Comparison of ENCODE assay signal across 12 cellular contexts in genomic region chr11:118841469-118842222, GRCh38. TPM values are rescaled to one million over a fixed set of nuclear protein-coding genes. Genes with fewer than 3 reads are reported as not detected.
DNase-seq lines count a peak whose midpoint lies in the region; ATAC-seq, FAIRE-seq and TF ChIP-seq lines count a peak whose summit lies in the region.
"Had no signal": no experiment of that assay in that cellular context is flagged by ENCODE, and none has a peak within 500 bp of the region (broad histone marks: within the 10 kb centered on the region; RNA-seq: fewer than 3 reads in every experiment).

No MANE protein-coding gene starts in this region.

- no peak overlapping the region for H3K9ac ChIP-seq in HepG2 (ENCODE audit: insufficient read depth, low read depth, low read length)

- FAIRE-seq in HepG2 (lab: Jason Lieb, UNC), result no peak

- intact Hi-C loops in CD4-positive, alpha-beta memory T cell (cut with micrococcal nuclease), result loop anchor here (2.0 to 5.0 kb wide), 3 partner anchors 29 to 51 kb away; partner anchors contain the start of gene DDX6
- intact Hi-C loops in activated CD4-positive, alpha-beta T cell treated with anti-CD3 and anti-CD28 coated beads, Interleukin-2, amount 10 ng/mL, durations not matched to agents 24 days and 14 days (cut with micrococcal nuclease), result loop anchor here (5.0 kb wide), 1 partner anchor 49 kb away; the partner anchor contains the start of gene DDX6
- intact Hi-C loops in HepG2 (cut with micrococcal nuclease; ENCODE audit: unreplicated experiment), result no loop called here

- peak; percentile 50 to 77 (median 56) for DNase-seq in CD4-positive, alpha-beta memory T cell
- DNase-seq in GM23338 (ENCODE audit: low spot score) (no peak), HepG2 (ENCODE audit: low spot score) (peak; percentile 49), SKM-1 (lab: John Stamatoyannopoulos, UW; ENCODE audit: unreplicated experiment) (no peak), cerebellar cortex (ENCODE audit: low spot score) (no peak), NCI-H1436 (lab: John Stamatoyannopoulos, UW) (no peak), iPS-NIHi7 (ENCODE audit: extremely low spot score) (no peak)
- peak; percentile 78 for DNase-seq in activated CD4-positive, alpha-beta T cell treated with anti-CD3 and anti-CD28 coated beads, Interleukin-2, amount 10 ng/mL, durations not matched to agents 24 days and 14 days
- DNase-seq: dorsolateral prefrontal cortex had no signal

- 25% methylated on average over 7 of the region's 8 CpGs for WGBS in HepG2 (ENCODE audit: low lambda C conversion rate)

- H3F3A ChIP-seq in GM23338 (replicated peaks; ENCODE audit: low read depth), result no peaks in the 10 kb centered on the region

- peak overlapping the region; percentile 57 for H3K27ac ChIP-seq in CD4-positive, alpha-beta memory T cell (ENCODE audit: low read depth, low read length)
- no peak overlapping the region for H3K27ac ChIP-seq in GM23338 (ENCODE audit: low read depth)
- H3K27ac ChIP-seq in HepG2 (ENCODE audit: extremely low read length, insufficient read depth, low read length), result no peak overlapping the region
- H3K27ac ChIP-seq: dorsolateral prefrontal cortex had no signal

- TF ChIP-seq RAD21 in HepG2 (CRISPR knock-in tag; IDR thresholded peaks at IDR 0.05), result no peak

- peak overlapping the region; percentile 30 to 49 for H3K4me3 ChIP-seq in CD4-positive, alpha-beta memory T cell (ENCODE audit: low read length in 2 of 2)
- H3K4me3 ChIP-seq in GM23338 (no peak overlapping the region), HepG2 (replicated peaks in 1 of 3; ENCODE audit: insufficient read depth in 1 of 3, low read depth in 2 of 3, low read length in 3 of 3) (no peak overlapping the region; a peak in 2 of 6 replicates)
- H3K4me3 ChIP-seq: dorsolateral prefrontal cortex, lung had no signal

- ATAC-seq in GM23338, result no peak
- ATAC-seq in HepG2, result peak; percentile 52

- BruUV-seq in HepG2 (replicated peaks; lab: Mats Ljungman, UMichigan), result no TSS peak

- no peak for TF ChIP-seq EP300 in HepG2 (IDR thresholded peaks at IDR 0.05; ENCODE audit: low read depth in 2 of 2, low read length in 2 of 2)
- TF ChIP-seq EP300 in HepG2 (CRISPR knock-in tag; IDR thresholded peaks at IDR 0.05; ENCODE audit: borderline replicate concordance), result no peak

- H3K4me1 ChIP-seq in CD4-positive, alpha-beta memory T cell (ENCODE audit: insufficient read depth, low read length), result peaks cover 7% of the 10 kb centered on the region
- H3K4me1 ChIP-seq in GM23338 (ENCODE audit: insufficient read depth) (peaks cover 3% of the 10 kb centered on the region; the same call in 1 of the 2 replicates), HepG2 (ENCODE audit: insufficient read depth, low read length) (peaks cover 29% of the 10 kb centered on the region)

- no peak overlapping the region for H3K4me2 ChIP-seq in GM23338
- peak overlapping the region; percentile 64 for H3K4me2 ChIP-seq in HepG2 (ENCODE audit: low read depth, low read length)

- peak overlapping the region; percentile 82 to 89 (median 86) for H3K4me3 Mint-ChIP-seq in CD4-positive, alpha-beta memory T cell
- no peak overlapping the region for H3K4me3 Mint-ChIP-seq in GM23338
- peak overlapping the region; percentile 14 for H3K4me3 Mint-ChIP-seq in activated CD4-positive, alpha-beta T cell treated with anti-CD3 and anti-CD28 coated beads, Interleukin-2, amount 10 ng/mL, durations not matched to agents 24 days and 14 days

- H3K79me2 ChIP-seq in GM23338 (replicated peaks; ENCODE audit: insufficient read depth) (no peaks in the 10 kb centered on the region), HepG2 (ENCODE audit: insufficient read depth, low read length) (no peaks in the 10 kb centered on the region)

- CTCF ChIA-PET in CD4-positive, alpha-beta memory T cell (lab: Charles Lee; ENCODE audit: partially characterized antibody), result interaction anchor here (1.0 kb wide), 2 partner anchors 51 to 53 kb away, joined by 3 to 4 read pairs; partner anchors contain the start of gene DDX6
- CTCF ChIA-PET in HepG2 (lab: Yijun Ruan, JAX; ENCODE audit: low intra/inter-chr PET ratio, low total read pairs), result no interaction called here

- TF ChIP-seq CTCF in GM23338 (conservative IDR thresholded peaks at IDR 0.05; ENCODE audit: low read depth in 2 of 2), result no peak
- no peak for TF ChIP-seq CTCF in HepG2 (CRISPR knock-in tag; IDR thresholded peaks at IDR 0.05)

- in situ Hi-C loops in HepG2 (cut with HindIII; ENCODE audit: extremely low pct_ligation_motif_present, low pct_unique_long_range_greater_than_20kb), result no loop called here

- H2AFZ ChIP-seq in GM23338 (peak overlapping the region; percentile 91), HepG2 (ENCODE audit: low read length) (no peak overlapping the region)

- H3K36me3 ChIP-seq in CD4-positive, alpha-beta memory T cell (ENCODE audit: insufficient read depth, low read length), result no peaks in the 10 kb centered on the region
- H3K36me3 ChIP-seq in GM23338 (ENCODE audit: insufficient read depth) (no peaks in the 10 kb centered on the region), HepG2 (replicated peaks in 1 of 2; ENCODE audit: control insufficient read depth in 1 of 2, insufficient read depth in 2 of 2, low read length in 2 of 2) (no peaks in the 10 kb centered on the region)

- peaks cover 7 to 17% (median 15%) of the 10 kb centered on the region in 4 donors for H3K4me1 Mint-ChIP-seq in CD4-positive, alpha-beta memory T cell
- peaks cover 6% of the 10 kb centered on the region for H3K4me1 Mint-ChIP-seq in GM23338
- H3K4me1 Mint-ChIP-seq in activated CD4-positive, alpha-beta T cell treated with anti-CD3 and anti-CD28 coated beads, Interleukin-2, amount 10 ng/mL, durations not matched to agents 24 days and 14 days, result peaks cover 31% of the 10 kb centered on the region

- no peaks in the 10 kb centered on the region for H4K20me1 ChIP-seq in GM23338 (replicated peaks; ENCODE audit: insufficient read depth)
- H4K20me1 ChIP-seq in HepG2 (ENCODE audit: insufficient read depth, low read length), result no peaks in the 10 kb centered on the region

- H3K27me3 Mint-ChIP-seq in CD4-positive, alpha-beta memory T cell, result no peaks in the 10 kb centered on the region
- H3K27me3 Mint-ChIP-seq in GM23338 (ENCODE audit: insufficient read depth, low read depth, poor library complexity), result peaks cover 9% of the 10 kb centered on the region
- no peaks in the 10 kb centered on the region for H3K27me3 Mint-ChIP-seq in activated CD4-positive, alpha-beta T cell treated with anti-CD3 and anti-CD28 coated beads, Interleukin-2, amount 10 ng/mL, durations not matched to agents 24 days and 14 days

- H3K9me3 ChIP-seq in CD4-positive, alpha-beta memory T cell (ENCODE audit: control insufficient read depth in 1 of 2, low read length in 2 of 2), result no peaks in the 10 kb centered on the region
- no peaks in the 10 kb centered on the region for H3K9me3 ChIP-seq in HepG2 (ENCODE audit: low read length)

- H3K27me3 ChIP-seq in CD4-positive, alpha-beta memory T cell (ENCODE audit: insufficient read depth, low read length), result no peaks in the 10 kb centered on the region
- no peaks in the 10 kb centered on the region for H3K27me3 ChIP-seq in GM23338 (ENCODE audit: insufficient read depth)
- H3K27me3 ChIP-seq in HepG2 (ENCODE audit: control insufficient read depth in 1 of 2, insufficient read depth in 2 of 2, low read length in 2 of 2), result no peaks in the 10 kb centered on the region
- H3K27me3 ChIP-seq: dorsolateral prefrontal cortex had no signal

- peak overlapping the region; percentile 59 to 93 (median 92) for H3K27ac Mint-ChIP-seq in CD4-positive, alpha-beta memory T cell
- no peak overlapping the region for H3K27ac Mint-ChIP-seq in GM23338
- H3K27ac Mint-ChIP-seq in activated CD4-positive, alpha-beta T cell treated with anti-CD3 and anti-CD28 coated beads, Interleukin-2, amount 10 ng/mL, durations not matched to agents 24 days and 14 days, result peak overlapping the region; percentile 73

- POLR2A ChIA-PET in CD4-positive, alpha-beta memory T cell (lab: Charles Lee; ENCODE audit: partially characterized antibody), result interaction anchor here (1.0 to 2.3 kb wide), 4 partner anchors 29 to 54 kb away, joined by 3 to 7 read pairs (median 4); partner anchors contain the start of gene DDX6
- POLR2A ChIA-PET in HepG2 (lab: Yijun Ruan, JAX), result no interaction called here

- no peaks in the 10 kb centered on the region for H3K9me3 Mint-ChIP-seq in CD4-positive, alpha-beta memory T cell
- no peaks in the 10 kb centered on the region for H3K9me3 Mint-ChIP-seq in GM23338
- peaks cover 4% of the 10 kb centered on the region for H3K9me3 Mint-ChIP-seq in activated CD4-positive, alpha-beta T cell treated with anti-CD3 and anti-CD28 coated beads, Interleukin-2, amount 10 ng/mL, durations not matched to agents 24 days and 14 days

- H3K9me2 ChIP-seq in GM23338 (ENCODE audit: insufficient read depth), result no peaks in the 10 kb centered on the region

- H3K36me3 Mint-ChIP-seq in CD4-positive, alpha-beta memory T cell, result no peaks in the 10 kb centered on the region
- no peaks in the 10 kb centered on the region; the same call in 2 of the 3 replicates for H3K36me3 Mint-ChIP-seq in GM23338 (ENCODE audit: low read depth)
- peaks cover 1% of the 10 kb centered on the region for H3K36me3 Mint-ChIP-seq in activated CD4-positive, alpha-beta T cell treated with anti-CD3 and anti-CD28 coated beads, Interleukin-2, amount 10 ng/mL, durations not matched to agents 24 days and 14 days (ENCODE audit: low read depth)

- TF ChIP-seq POLR2A in HepG2 (IDR thresholded peaks at IDR 0.05; ENCODE audit: insufficient read depth in 1 of 2, low read depth in 2 of 2, low read length in 2 of 2), result no peak

RNA-seq across cellular contexts. Expression of gene CXCR5, which starts 42.0 kb away (rescaled TPM):
- total RNA-seq in CD4-positive, alpha-beta memory T cell, result 10 to 100 TPM; 21.1 to 21.5 TPM
- polyA plus RNA-seq in CD4-positive, alpha-beta memory T cell, result 10 to 100 TPM in 1 of 2 donors, 1 to 10 TPM in 1; 7.9 to 18.2 TPM
- not detected in 2 replicates for total RNA-seq in GM23338 (2014; rRNA removed; shearing (Covaris generic))
- 0.18 and 0.96 TPM in 2 replicates for polyA plus RNA-seq in GM23338 (2016; fragmentation: Nextera tagmentation; extraction: Ambion mirVana)
- total RNA-seq in activated CD4-positive, alpha-beta T cell treated with anti-CD3 and anti-CD28 coated beads, Interleukin-2, amount 10 ng/mL, durations not matched to agents 24 days and 14 days, result 6.1 and 6.4 TPM in 2 replicates
- not detected in 2 replicates for total RNA-seq in HepG2 (2016; rRNA removed; fragmentation: Illumina TruSeq; extraction: Trizol)
- total RNA-seq in HepG2 (2016; cell fraction: cytosol; rRNA removed; fragmentation: Illumina TruSeq; extraction: Trizol; ENCODE audit: low read depth), result not detected in 2 replicates
- not detected in 2 replicates for total RNA-seq in HepG2 (2016; cell fraction: insoluble cytoplasmic fraction; rRNA removed; fragmentation: Illumina TruSeq; extraction: Trizol)
- not detected in 2 replicates for total RNA-seq in HepG2 (2016; cell fraction: membrane; rRNA removed; fragmentation: Illumina TruSeq; extraction: Trizol)
- not detected in 2 replicates for total RNA-seq in HepG2 (2016; cell fraction: nucleus; rRNA removed; fragmentation: Illumina TruSeq; extraction: Trizol)
- polyA plus RNA-seq in HepG2 (2011; rRNA removed), result not detected in 2 replicates
- not detected in 2 replicates for polyA plus RNA-seq in HepG2 (2011; cell fraction: cytosol; rRNA removed)
- polyA plus RNA-seq in HepG2 (2011; cell fraction: nucleus; rRNA removed), result not detected in 2 replicates
- not detected in 2 replicates for polyA plus RNA-seq in HepG2 (2012)
- polyA plus RNA-seq in HepG2 (2016; cell fraction: cytosol; fragmentation: Illumina TruSeq; extraction: Trizol; ENCODE audit: low read depth), result not detected in 2 replicates
- polyA plus RNA-seq in HepG2 (2016; cell fraction: insoluble cytoplasmic fraction; fragmentation: Illumina TruSeq; extraction: Trizol; ENCODE audit: low read depth), result not detected in 2 replicates
- not detected in 2 replicates for polyA plus RNA-seq in HepG2 (2016; cell fraction: membrane; fragmentation: Illumina TruSeq; extraction: Trizol; ENCODE audit: low read depth)
- polyA plus RNA-seq in HepG2 (2016; cell fraction: nucleus; fragmentation: Illumina TruSeq; extraction: Trizol; ENCODE audit: insufficient read depth, low read depth), result not detected in 2 replicates
- polyA minus RNA-seq in HepG2 (2011; rRNA and poly(A)+ RNA removed; ENCODE audit: low replicate concordance), result not detected in 2 replicates
- polyA minus RNA-seq in HepG2 (2011; cell fraction: cytosol; rRNA and poly(A)+ RNA removed), result not detected in 2 replicates
- polyA minus RNA-seq in HepG2 (2011; cell fraction: nucleus; rRNA and poly(A)+ RNA removed), result not detected in 2 replicates
- total RNA-seq: dorsolateral prefrontal cortex, RPMI7951 had no signal
- polyA plus RNA-seq: AG04450 had no signal

RNA-seq across cellular contexts. Expression of gene DDX6, which starts 50.7 kb away (rescaled TPM):
- total RNA-seq in CD4-positive, alpha-beta memory T cell, result 100 to 1,000 TPM; 299 to 304 TPM
- polyA plus RNA-seq in CD4-positive, alpha-beta memory T cell, result 10 to 100 TPM; 74.6 to 90.9 TPM
- total RNA-seq in GM23338 (2014; rRNA removed; shearing (Covaris generic)), result 205 and 253 TPM in 2 replicates
- polyA plus RNA-seq in GM23338 (2016; fragmentation: Nextera tagmentation; extraction: Ambion mirVana), result 59.1 and 68.3 TPM in 2 replicates
- 117 TPM in 2 replicates for total RNA-seq in activated CD4-positive, alpha-beta T cell treated with anti-CD3 and anti-CD28 coated beads, Interleukin-2, amount 10 ng/mL, durations not matched to agents 24 days and 14 days
- 59.2 and 163 TPM in 2 replicates for total RNA-seq in HepG2 (2016; rRNA removed; fragmentation: Illumina TruSeq; extraction: Trizol)
- 12.6 and 14.7 TPM in 2 replicates for total RNA-seq in HepG2 (2016; cell fraction: cytosol; rRNA removed; fragmentation: Illumina TruSeq; extraction: Trizol; ENCODE audit: low read depth)
- total RNA-seq in HepG2 (2016; cell fraction: insoluble cytoplasmic fraction; rRNA removed; fragmentation: Illumina TruSeq; extraction: Trizol), result 58.3 and 151 TPM in 2 replicates
- 34.3 and 40.2 TPM in 2 replicates for total RNA-seq in HepG2 (2016; cell fraction: membrane; rRNA removed; fragmentation: Illumina TruSeq; extraction: Trizol)
- 62.2 and 69.3 TPM in 2 replicates for total RNA-seq in HepG2 (2016; cell fraction: nucleus; rRNA removed; fragmentation: Illumina TruSeq; extraction: Trizol)
- polyA plus RNA-seq in HepG2 (2011; rRNA removed), result 20.9 and 21.1 TPM in 2 replicates
- 7.3 and 13.0 TPM in 2 replicates for polyA plus RNA-seq in HepG2 (2011; cell fraction: cytosol; rRNA removed)
- polyA plus RNA-seq in HepG2 (2011; cell fraction: nucleus; rRNA removed), result 9.5 and 13.1 TPM in 2 replicates
- 21.3 and 26.4 TPM in 2 replicates for polyA plus RNA-seq in HepG2 (2012)
- 5.1 and 5.3 TPM in 2 replicates for polyA plus RNA-seq in HepG2 (2016; cell fraction: cytosol; fragmentation: Illumina TruSeq; extraction: Trizol; ENCODE audit: low read depth)
- 56.0 and 60.9 TPM in 2 replicates for polyA plus RNA-seq in HepG2 (2016; cell fraction: insoluble cytoplasmic fraction; fragmentation: Illumina TruSeq; extraction: Trizol; ENCODE audit: low read depth)
- 16.2 and 18.5 TPM in 2 replicates for polyA plus RNA-seq in HepG2 (2016; cell fraction: membrane; fragmentation: Illumina TruSeq; extraction: Trizol; ENCODE audit: low read depth)
- polyA plus RNA-seq in HepG2 (2016; cell fraction: nucleus; fragmentation: Illumina TruSeq; extraction: Trizol; ENCODE audit: insufficient read depth, low read depth), result 40.7 and 42.4 TPM in 2 replicates
- polyA minus RNA-seq in HepG2 (2011; rRNA and poly(A)+ RNA removed; ENCODE audit: low replicate concordance), result 23.3 and 39.3 TPM in 2 replicates
- 44.4 and 65.0 TPM in 2 replicates for polyA minus RNA-seq in HepG2 (2011; cell fraction: cytosol; rRNA and poly(A)+ RNA removed)
- polyA minus RNA-seq in HepG2 (2011; cell fraction: nucleus; rRNA and poly(A)+ RNA removed), result 69.1 and 80.8 TPM in 2 replicates

Comparison
In these comparisons a context has a peak if more than half of its experiments do, and no peak if none do; other contexts are left out.
1. DNase-seq: peak in CD4-positive, alpha-beta memory T cell (5 of 5), activated CD4-positive, alpha-beta T cell treated with anti-CD3 and anti-CD28 coated beads, Interleukin-2, amount 10 ng/mL, durations not matched to agents 24 days and 14 days (single experiment) and HepG2 (single experiment); none in GM23338 (single experiment), SKM-1 (single experiment), cerebellar cortex (single experiment), NCI-H1436 (single experiment) and iPS-NIHi7 (single experiment).
2. H3K4me3 ChIP-seq: peak in CD4-positive, alpha-beta memory T cell (2 of 2); none in GM23338 (single experiment) and HepG2 (0 of 3).